In genomic region chr16:73037845-73038570, GRCh38 we compare ENCODE assay signal across 1 cellular context.
TF ChIP-seq lines count a peak whose summit lies in the region.

No MANE protein-coding gene starts in this region.

TF ChIP-seq in HepG2, 621 proteins besides CTCF, POLR2A, EP300 and RAD21 (continued from another document and continues in another):
- no peak for TF ChIP-seq ZNF142 (CRISPR knock-in tag; IDR thresholded peaks at IDR 0.05)
- TF ChIP-seq NR2F2 (IDR thresholded peaks at IDR 0.05; ENCODE audit: borderline replicate concordance, low read depth), result peak; percentile 55; the same call in 1 of the 2 replicates
- TF ChIP-seq MZF1 (CRISPR knock-in tag; IDR thresholded peaks at IDR 0.05; ENCODE audit: borderline replicate concordance), result no peak
- TF ChIP-seq KIAA2018 (CRISPR knock-in tag; IDR thresholded peaks at IDR 0.05; ENCODE audit: borderline replicate concordance), result 0 out of 2 replicates have a peak, but pooled peaks have one; percentile 50
- TF ChIP-seq PRDM10 (CRISPR knock-in tag; IDR thresholded peaks at IDR 0.05; ENCODE audit: low read depth), result no peak
- no peak for TF ChIP-seq PAF1 (CRISPR knock-in tag; IDR thresholded peaks at IDR 0.05)
- no peak for TF ChIP-seq PAX8 (CRISPR knock-in tag; IDR thresholded peaks at IDR 0.05; ENCODE audit: borderline replicate concordance)
- TF ChIP-seq KLF6 (CRISPR knock-in tag; IDR thresholded peaks at IDR 0.05), result no peak
- TF ChIP-seq ZBTB43 (CRISPR knock-in tag; conservative IDR thresholded peaks at IDR 0.05), result peak; percentile 53; the same call in 1 of the 2 replicates
- TF ChIP-seq, protein P1, sequence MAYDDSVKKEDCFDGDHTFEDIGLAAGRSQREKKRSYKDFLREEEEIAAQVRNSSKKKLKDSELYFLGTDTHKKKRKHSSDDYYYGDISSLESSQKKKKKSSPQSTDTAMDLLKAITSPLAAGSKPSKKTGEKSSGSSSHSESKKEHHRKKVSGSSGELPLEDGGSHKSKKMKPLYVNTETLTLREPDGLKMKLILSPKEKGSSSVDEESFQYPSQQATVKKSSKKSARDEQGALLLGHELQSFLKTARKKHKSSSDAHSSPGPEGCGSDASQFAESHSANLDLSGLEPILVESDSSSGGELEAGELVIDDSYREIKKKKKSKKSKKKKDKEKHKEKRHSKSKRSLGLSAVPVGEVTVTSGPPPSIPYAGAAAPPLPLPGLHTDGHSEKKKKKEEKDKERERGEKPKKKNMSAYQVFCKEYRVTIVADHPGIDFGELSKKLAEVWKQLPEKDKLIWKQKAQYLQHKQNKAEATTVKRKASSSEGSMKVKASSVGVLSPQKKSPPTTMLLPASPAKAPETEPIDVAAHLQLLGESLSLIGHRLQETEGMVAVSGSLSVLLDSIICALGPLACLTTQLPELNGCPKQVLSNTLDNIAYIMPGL (CRISPR knock-in tag; IDR thresholded peaks at IDR 0.05; ENCODE audit: borderline replicate concordance in 1 of 2, low read depth in 1 of 2), result no peak
- TF ChIP-seq SPEN (CRISPR knock-in tag; IDR thresholded peaks at IDR 0.05; ENCODE audit: low read depth), result no peak
- TF ChIP-seq ZMYM4 (CRISPR knock-in tag; IDR thresholded peaks at IDR 0.05), result peak; percentile 75
- TF ChIP-seq ESRRA (CRISPR knock-in tag; IDR thresholded peaks at IDR 0.05; ENCODE audit: low read depth), result peak; percentile 81; the same call in 1 of the 2 replicates
- no peak for TF ChIP-seq ZNF672 (CRISPR knock-in tag; IDR thresholded peaks at IDR 0.05)
- TF ChIP-seq RFX1 (IDR thresholded peaks at IDR 0.05), result no peak
- TF ChIP-seq ZNF564 (CRISPR knock-in tag; IDR thresholded peaks at IDR 0.05), result no peak
- no peak for TF ChIP-seq EZH2 (conservative IDR thresholded peaks at IDR 0.05; ENCODE audit: low read depth, low read length)
- no peak; the same call in 1 of the 2 replicates for TF ChIP-seq ZNF557 (CRISPR knock-in tag; IDR thresholded peaks at IDR 0.05)
- TF ChIP-seq, protein P2, sequence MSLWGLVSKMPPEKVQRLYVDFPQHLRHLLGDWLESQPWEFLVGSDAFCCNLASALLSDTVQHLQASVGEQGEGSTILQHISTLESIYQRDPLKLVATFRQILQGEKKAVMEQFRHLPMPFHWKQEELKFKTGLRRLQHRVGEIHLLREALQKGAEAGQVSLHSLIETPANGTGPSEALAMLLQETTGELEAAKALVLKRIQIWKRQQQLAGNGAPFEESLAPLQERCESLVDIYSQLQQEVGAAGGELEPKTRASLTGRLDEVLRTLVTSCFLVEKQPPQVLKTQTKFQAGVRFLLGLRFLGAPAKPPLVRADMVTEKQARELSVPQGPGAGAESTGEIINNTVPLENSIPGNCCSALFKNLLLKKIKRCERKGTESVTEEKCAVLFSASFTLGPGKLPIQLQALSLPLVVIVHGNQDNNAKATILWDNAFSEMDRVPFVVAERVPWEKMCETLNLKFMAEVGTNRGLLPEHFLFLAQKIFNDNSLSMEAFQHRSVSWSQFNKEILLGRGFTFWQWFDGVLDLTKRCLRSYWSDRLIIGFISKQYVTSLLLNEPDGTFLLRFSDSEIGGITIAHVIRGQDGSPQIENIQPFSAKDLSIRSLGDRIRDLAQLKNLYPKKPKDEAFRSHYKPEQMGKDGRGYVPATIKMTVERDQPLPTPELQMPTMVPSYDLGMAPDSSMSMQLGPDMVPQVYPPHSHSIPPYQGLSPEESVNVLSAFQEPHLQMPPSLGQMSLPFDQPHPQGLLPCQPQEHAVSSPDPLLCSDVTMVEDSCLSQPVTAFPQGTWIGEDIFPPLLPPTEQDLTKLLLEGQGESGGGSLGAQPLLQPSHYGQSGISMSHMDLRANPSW (CRISPR knock-in tag; IDR thresholded peaks at IDR 0.05; ENCODE audit: borderline replicate concordance), result no peak
- no peak for TF ChIP-seq ZHX1 (CRISPR knock-in tag; IDR thresholded peaks at IDR 0.05; ENCODE audit: low read depth)
- TF ChIP-seq ZNF878 (CRISPR knock-in tag; IDR thresholded peaks at IDR 0.05), result no peak
